14 cellular contexts compared by ENCODE assay signal in the genomic region with DNA sequence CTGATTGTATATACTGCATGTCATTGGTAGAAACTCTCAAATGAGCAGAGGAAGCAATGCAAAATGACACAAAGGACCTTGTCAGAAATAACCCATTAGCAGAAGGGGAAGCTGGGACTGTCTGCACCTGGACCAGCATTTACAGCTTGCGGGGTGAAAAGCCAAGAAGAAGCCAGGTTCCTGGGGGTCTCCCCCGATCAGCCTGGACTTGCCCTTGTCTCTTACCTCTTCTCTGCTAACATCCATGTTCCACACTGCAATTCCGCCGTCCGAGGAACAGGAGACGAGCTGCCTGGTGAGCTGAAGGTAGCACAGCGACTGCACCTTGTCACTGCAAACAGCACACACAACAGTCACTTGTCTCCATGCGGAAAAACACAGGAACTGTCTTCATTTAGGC. TPM values are rescaled to one million over a fixed set of nuclear protein-coding genes. Genes with fewer than 3 reads are reported as not detected.
DNase-seq lines count a peak whose midpoint lies in the region; ATAC-seq and TF ChIP-seq lines count a peak whose summit lies in the region.
"Had no signal": no experiment of that assay in that cellular context is flagged by ENCODE, and none has a peak within 500 bp of the region (broad histone marks: within the 10 kb centered on the region; RNA-seq: fewer than 3 reads in every experiment).

No MANE protein-coding gene starts in this region.

- in situ Hi-C loops in brain microvascular endothelial cell (cut with HindIII; ENCODE audit: low pct_ligation_motif_present, low sequenced_read_pairs), result no loop called here

- no peak overlapping the region for H3K27ac ChIP-seq in brain microvascular endothelial cell
- H3K27ac ChIP-seq: C4-2B had no signal

- H3K27ac Mint-ChIP-seq in stimulated activated naive B cell treated with anti-CD40 and anti-IgM and Interleukin-4, amounts not matched to agents 10 μg/mL and 1 μg/mL and 100 μg/mL, for 72 hours, result peak overlapping the region; percentile 70
- H3K27ac Mint-ChIP-seq in T-helper 2 cell treated with Interferon-gamma antibody and Interleukin-4, amounts not matched to agents 5 μg/mL and 100 μg/mL, for 36 hours, result no peak overlapping the region

- intact Hi-C loops in Right ventricle myocardium inferior (cut with DNase I) (no loop called here), left cardiac atrium (cut with DNase I) (no loop called here)

- ATAC-seq in Right ventricle myocardium inferior (no peak), left cardiac atrium (no peak), esophagus mucosa (peak; percentile 6), HG02623 (IDR thresholded peaks at IDR 0.05; ENCODE audit: unreplicated experiment) (no peak)
- ATAC-seq in stimulated activated naive B cell treated with anti-CD40 and anti-IgM and Interleukin-4, amounts not matched to agents 10 μg/mL and 1 μg/mL and 100 μg/mL, for 72 hours (replicated peaks), result peak; percentile 11 to 24

- no peaks in the 10 kb centered on the region for H3K27me3 ChIP-seq in brain microvascular endothelial cell (replicated peaks)

- no peak overlapping the region for H3K4me3 ChIP-seq in brain microvascular endothelial cell (ENCODE audit: low read depth, low read length)

- H3K9me3 Mint-ChIP-seq in stimulated activated naive B cell treated with anti-CD40 and anti-IgM and Interleukin-4, amounts not matched to agents 10 μg/mL and 1 μg/mL and 100 μg/mL, for 72 hours, result peaks cover 8% of the 10 kb centered on the region in 2 donors
- H3K9me3 Mint-ChIP-seq in T-helper 2 cell treated with Interferon-gamma antibody and Interleukin-4, amounts not matched to agents 5 μg/mL and 100 μg/mL, for 36 hours, result no peaks in the 10 kb centered on the region

- H3K36me3 Mint-ChIP-seq in stimulated activated naive B cell treated with anti-CD40 and anti-IgM and Interleukin-4, amounts not matched to agents 10 μg/mL and 1 μg/mL and 100 μg/mL, for 72 hours, result peaks cover 49 to 60% of the 10 kb centered on the region in 2 donors
- peaks cover 67% of the 10 kb centered on the region for H3K36me3 Mint-ChIP-seq in T-helper 2 cell treated with Interferon-gamma antibody and Interleukin-4, amounts not matched to agents 5 μg/mL and 100 μg/mL, for 36 hours (ENCODE audit: low read depth)

- TF ChIP-seq CTCF in brain microvascular endothelial cell (IDR thresholded peaks at IDR 0.05; ENCODE audit: low read depth, low read length, missing control alignments), result no peak

- no peak overlapping the region for H3K4me3 Mint-ChIP-seq in stimulated activated naive B cell treated with anti-CD40 and anti-IgM and Interleukin-4, amounts not matched to agents 10 μg/mL and 1 μg/mL and 100 μg/mL, for 72 hours
- H3K4me3 Mint-ChIP-seq in T-helper 2 cell treated with Interferon-gamma antibody and Interleukin-4, amounts not matched to agents 5 μg/mL and 100 μg/mL, for 36 hours, result no peak overlapping the region

- H3K4me1 Mint-ChIP-seq in stimulated activated naive B cell treated with anti-CD40 and anti-IgM and Interleukin-4, amounts not matched to agents 10 μg/mL and 1 μg/mL and 100 μg/mL, for 72 hours, result peaks cover 41 to 76% of the 10 kb centered on the region in 2 donors
- H3K4me1 Mint-ChIP-seq in T-helper 2 cell treated with Interferon-gamma antibody and Interleukin-4, amounts not matched to agents 5 μg/mL and 100 μg/mL, for 36 hours (ENCODE audit: low read depth), result peaks cover 19% of the 10 kb centered on the region

- H3K27me3 Mint-ChIP-seq in stimulated activated naive B cell treated with anti-CD40 and anti-IgM and Interleukin-4, amounts not matched to agents 10 μg/mL and 1 μg/mL and 100 μg/mL, for 72 hours, result no peaks in the 10 kb centered on the region
- H3K27me3 Mint-ChIP-seq in T-helper 2 cell treated with Interferon-gamma antibody and Interleukin-4, amounts not matched to agents 5 μg/mL and 100 μg/mL, for 36 hours (ENCODE audit: low read depth), result no peaks in the 10 kb centered on the region

- peak; percentile 52 for DNase-seq in Right ventricle myocardium inferior (ENCODE audit: missing footprints)
- DNase-seq in left cardiac atrium, result no peak
- DNase-seq in NOMO-1 (lab: John Stamatoyannopoulos, UW; ENCODE audit: unreplicated experiment in 2 of 2), result peak; percentile 19 to 73
- DNase-seq in stimulated activated naive B cell treated with anti-CD40 and anti-IgM and Interleukin-4, amounts not matched to agents 10 μg/mL and 1 μg/mL and 100 μg/mL, for 72 hours, result no peak
- no peak for DNase-seq in brain microvascular endothelial cell
- DNase-seq in T-helper 2 cell treated with Interferon-gamma antibody and Interleukin-4, amounts not matched to agents 5 μg/mL and 100 μg/mL, for 36 hours (ENCODE audit: low spot score), result no peak
- DNase-seq: NCI-H1436, NCI-H2029 treated with DMSO at 0.1 percent for 48 hours, NCI-H510A, NCI-H82, SHP77 treated with DMSO at 0.1 percent for 48 hours had no signal

- H3K36me3 ChIP-seq in brain microvascular endothelial cell (replicated peaks), result peaks cover 19% of the 10 kb centered on the region

RNA-seq across cellular contexts. Expression of gene WDFY1, which starts 51.1 kb away (rescaled TPM):
- total RNA-seq in Right ventricle myocardium inferior (13.4 TPM), left cardiac atrium (10 to 100 TPM; 14.1 to 20.5 TPM), esophagus mucosa (24.9 TPM)

RNA-seq across cellular contexts. Expression of gene AP1S3, which starts 56.6 kb away (rescaled TPM):
- 0.35 TPM for total RNA-seq in Right ventricle myocardium inferior
- 1 to 10 TPM in 1 of 2 donors, under 1 TPM in 1; 0.71 to 1.0 TPM for total RNA-seq in left cardiac atrium
- 20.8 TPM for total RNA-seq in esophagus mucosa

Comparison
In these comparisons a context has a peak if more than half of its experiments do, and no peak if none do; other contexts are left out.
1. DNase-seq: peak in Right ventricle myocardium inferior (single experiment) and NOMO-1 (2 of 2); none in left cardiac atrium (single experiment), stimulated activated naive B cell treated with anti-CD40 and anti-IgM and Interleukin-4, amounts not matched to agents 10 μg/mL and 1 μg/mL and 100 μg/mL, for 72 hours (single experiment), brain microvascular endothelial cell (single experiment) and T-helper 2 cell treated with Interferon-gamma antibody and Interleukin-4, amounts not matched to agents 5 μg/mL and 100 μg/mL, for 36 hours (single experiment).
2. ATAC-seq: peak in esophagus mucosa (single experiment) and stimulated activated naive B cell treated with anti-CD40 and anti-IgM and Interleukin-4, amounts not matched to agents 10 μg/mL and 1 μg/mL and 100 μg/mL, for 72 hours (2 of 2); none in Right ventricle myocardium inferior (single experiment), left cardiac atrium (0 of 2) and HG02623 (single experiment).
3. RNA of gene AP1S3, which starts 56.6 kb away (total RNA-seq): 20.8 TPM in esophagus mucosa (single experiment); 0.71 to 1.0 TPM in left cardiac atrium and 0.35 TPM in Right ventricle myocardium inferior (single experiment); every median in the first group is over 10 times any median in the second.